In genomic region chr16:13269905-13270528, GRCh38 we compare ENCODE assay signal across 1 cellular context.
A peak's percentile ranks its signal among the peaks of the same experiment; 100 is the strongest.
TF ChIP-seq lines count a peak whose summit lies in the region.

No MANE protein-coding gene starts in this region.

TF ChIP-seq in HepG2, 621 proteins besides CTCF, POLR2A, EP300 and RAD21 (continued from another document):
- TF ChIP-seq ZFP90 (CRISPR knock-in tag; IDR thresholded peaks at IDR 0.05; ENCODE audit: borderline replicate concordance) (peak; percentile 65; the same call in 1 of the 2 replicates), FLYWCH1 (CRISPR knock-in tag; IDR thresholded peaks at IDR 0.05) (peak; percentile 86; the same call in 1 of the 2 replicates)
